ENCODE assay signal across 11 cellular contexts in the genomic region with DNA sequence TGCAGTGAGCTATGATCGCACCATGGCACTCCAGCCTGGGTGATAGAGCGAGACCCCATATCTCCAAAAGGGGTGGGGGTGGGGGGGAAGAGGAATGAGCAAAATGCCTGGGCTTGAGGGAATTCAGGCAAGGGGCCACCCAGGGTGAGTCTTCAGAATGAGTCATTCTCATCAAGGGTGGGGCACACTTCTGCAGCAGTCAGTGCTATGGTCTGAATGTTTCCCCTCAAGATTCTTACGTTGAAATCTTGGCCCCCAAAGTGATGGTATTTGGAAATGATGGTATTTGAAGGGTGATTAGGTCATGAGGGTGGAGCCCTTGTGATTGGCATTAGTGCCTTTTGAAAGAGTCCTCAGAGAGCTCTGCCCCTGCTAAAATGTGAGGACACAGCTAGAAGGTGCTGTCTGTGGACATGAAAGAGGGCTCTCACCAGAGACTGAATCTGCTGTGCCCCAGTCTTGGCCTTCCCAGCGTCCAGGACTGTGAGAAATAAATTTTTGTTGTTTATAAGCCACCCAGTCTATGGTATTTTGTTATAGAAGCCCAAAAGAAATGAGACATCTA.
DNase-seq lines count a peak whose midpoint lies in the region; ATAC-seq and TF ChIP-seq lines count a peak whose summit lies in the region.
"Had no signal": no experiment of that assay in that cellular context is flagged by ENCODE, and none has a peak within 500 bp of the region (broad histone marks: within the 10 kb centered on the region; RNA-seq: fewer than 3 reads in every experiment).

No MANE protein-coding gene starts in this region.

- no peak for ATAC-seq in HG02885 (IDR thresholded peaks at IDR 0.05; ENCODE audit: poor library complexity, unreplicated experiment)
- ATAC-seq: GM23338 had no signal

- intact Hi-C loops in posterior vena cava (cut with DNase I), result no loop called here
- intact Hi-C loops in Caco-2 (cut with micrococcal nuclease; ENCODE audit: unreplicated experiment), result no loop called here

- H3K9ac ChIP-seq in BLaER1 treated with 17β-estradiol and CSF1 and Interleukin-3, amounts not matched to agents 10 nM and 100 nM, result peak overlapping the region in 7 of 11 experiments; percentile 12 to 50 (median 37); a peak in 10 of 22 replicates

- no peak overlapping the region for H3K4me3 ChIP-seq in BLaER1 treated with 17β-estradiol and CSF1 and Interleukin-3, amounts not matched to agents 10 nM and 100 nM
- H3K4me3 ChIP-seq in cardiac fibroblast (replicated peaks in 1 of 2; ENCODE audit: low read depth in 2 of 2, low read length in 2 of 2), result no peak overlapping the region
- no peak overlapping the region for H3K4me3 ChIP-seq in Caco-2 (ENCODE audit: low read depth, low read length)
- H3K4me3 ChIP-seq: GM23338 had no signal

- H3K9me3 Mint-ChIP-seq in nephron, result peaks cover 3% of the 10 kb centered on the region
- H3K9me3 Mint-ChIP-seq in Caco-2 (ENCODE audit: unreplicated experiment), result no peaks in the 10 kb centered on the region

- H3K4me3 Mint-ChIP-seq in nephron (peak overlapping the region in 1 of 3 experiments; percentile 22), Caco-2 (ENCODE audit: unreplicated experiment) (no peak overlapping the region)
- H3K4me3 Mint-ChIP-seq: GM23338 had no signal

- no peak for TF ChIP-seq CTCF in cardiac fibroblast (IDR thresholded peaks at IDR 0.05; ENCODE audit: low read depth, low read length)
- no peak for TF ChIP-seq CTCF in nephron (IDR thresholded peaks at IDR 0.05; ENCODE audit: unreplicated experiment in 3 of 3)
- no peak for TF ChIP-seq CTCF in Caco-2 (IDR thresholded peaks at IDR 0.05; ENCODE audit: insufficient read depth in 1 of 2, low read depth in 1 of 2, low read length in 1 of 2, severe bottlenecking in 1 of 2, unreplicated experiment in 1 of 2)

- peaks cover 0 to 7% (median 0%) of the 10 kb centered on the region in 11 experiments; a peak in 1 of 22 replicates for H3K9me3 ChIP-seq in BLaER1 treated with 17β-estradiol and CSF1 and Interleukin-3, amounts not matched to agents 10 nM and 100 nM (replicated peaks in 1 of 11)
- no peaks in the 10 kb centered on the region for H3K9me3 ChIP-seq in Caco-2

- peak overlapping the region; percentile 55 to 85 (median 71) for H3K4me2 ChIP-seq in BLaER1 treated with 17β-estradiol and CSF1 and Interleukin-3, amounts not matched to agents 10 nM and 100 nM
- H3K4me2 ChIP-seq: GM23338 had no signal

- no peaks in the 10 kb centered on the region for H3K27me3 ChIP-seq in BLaER1 treated with 17β-estradiol and CSF1 and Interleukin-3, amounts not matched to agents 10 nM and 100 nM
- H3K27me3 ChIP-seq in Caco-2 (replicated peaks; ENCODE audit: control insufficient read depth, insufficient read depth, low read length), result no peaks in the 10 kb centered on the region; the same call in 1 of the 2 replicates

- no peaks in the 10 kb centered on the region for H3K36me3 ChIP-seq in BLaER1 treated with 17β-estradiol and CSF1 and Interleukin-3, amounts not matched to agents 10 nM and 100 nM
- no peaks in the 10 kb centered on the region for H3K36me3 ChIP-seq in Caco-2 (ENCODE audit: control insufficient read depth, insufficient read depth, low read length)

- H3K36me3 Mint-ChIP-seq in nephron (ENCODE audit: low read depth), result peaks cover 3% of the 10 kb centered on the region
- H3K36me3 Mint-ChIP-seq in Caco-2 (ENCODE audit: insufficient read depth, unreplicated experiment), result no peaks in the 10 kb centered on the region

- BruUV-seq in Caco-2 (replicated peaks; lab: Mats Ljungman, UMichigan), result no TSS peak

- peak overlapping the region in 10 of 11 experiments; percentile 46 to 81 (median 68); a peak in 20 of 22 replicates for H3K27ac ChIP-seq in BLaER1 treated with 17β-estradiol and CSF1 and Interleukin-3, amounts not matched to agents 10 nM and 100 nM

- peaks cover 52% of the 10 kb centered on the region for H3K27me3 Mint-ChIP-seq in nephron (ENCODE audit: low read depth)
- H3K27me3 Mint-ChIP-seq in Caco-2 (ENCODE audit: insufficient read depth, unreplicated experiment), result peaks cover 8% of the 10 kb centered on the region

- H3K4me1 ChIP-seq in BLaER1 treated with 17β-estradiol and CSF1 and Interleukin-3, amounts not matched to agents 10 nM and 100 nM, result peaks cover 46 to 58% (median 50%) of the 10 kb centered on the region in 10 experiments
- H3K4me1 ChIP-seq in Caco-2, result no peaks in the 10 kb centered on the region

- POLR2A ChIA-PET in Caco-2 (lab: Charles Lee), result no interaction called here

- peak; percentile 30 for DNase-seq in HT1080 (ENCODE audit: low read depth)
- DNase-seq in cardiac fibroblast (ENCODE audit: low read depth in 2 of 2), result peak; percentile 51 to 56
- no peak for DNase-seq in NCI-H524 (lab: John Stamatoyannopoulos, UW)
- no peak for DNase-seq in posterior vena cava (ENCODE audit: low spot score)
- no peak for DNase-seq in Caco-2
- DNase-seq: activated gamma-delta T cell, NCI-H2029 had no signal

- CTCF ChIA-PET in Caco-2 (lab: Charles Lee), result interaction anchor here (0.6 to 0.7 kb wide), 3 partner anchors 10 to 876 kb away, joined by 4 to 5 read pairs (median 4); no protein-coding TSS in a partner anchor

- H4K20me1 ChIP-seq in BLaER1 treated with 17β-estradiol and CSF1 and Interleukin-3, amounts not matched to agents 10 nM and 100 nM, result no peaks in the 10 kb centered on the region; a peak in 1 of 22 replicates

- peaks cover 39% of the 10 kb centered on the region for H3K4me1 Mint-ChIP-seq in nephron
- H3K4me1 Mint-ChIP-seq in Caco-2 (ENCODE audit: low read depth, unreplicated experiment), result no peaks in the 10 kb centered on the region

- peak overlapping the region; percentile 36 to 67 (median 63) for H3K27ac Mint-ChIP-seq in nephron
- no peak overlapping the region for H3K27ac Mint-ChIP-seq in Caco-2 (ENCODE audit: unreplicated experiment)
- H3K27ac Mint-ChIP-seq: GM23338 had no signal

Comparison
In these comparisons a context has a peak if more than half of its experiments do, and no peak if none do; other contexts are left out.
1. DNase-seq: peak in HT1080 (single experiment) and cardiac fibroblast (2 of 2); none in NCI-H524 (0 of 2), posterior vena cava (single experiment) and Caco-2 (0 of 2).